Comparison of ENCODE assay signal across 8 cellular contexts in the genomic region with DNA sequence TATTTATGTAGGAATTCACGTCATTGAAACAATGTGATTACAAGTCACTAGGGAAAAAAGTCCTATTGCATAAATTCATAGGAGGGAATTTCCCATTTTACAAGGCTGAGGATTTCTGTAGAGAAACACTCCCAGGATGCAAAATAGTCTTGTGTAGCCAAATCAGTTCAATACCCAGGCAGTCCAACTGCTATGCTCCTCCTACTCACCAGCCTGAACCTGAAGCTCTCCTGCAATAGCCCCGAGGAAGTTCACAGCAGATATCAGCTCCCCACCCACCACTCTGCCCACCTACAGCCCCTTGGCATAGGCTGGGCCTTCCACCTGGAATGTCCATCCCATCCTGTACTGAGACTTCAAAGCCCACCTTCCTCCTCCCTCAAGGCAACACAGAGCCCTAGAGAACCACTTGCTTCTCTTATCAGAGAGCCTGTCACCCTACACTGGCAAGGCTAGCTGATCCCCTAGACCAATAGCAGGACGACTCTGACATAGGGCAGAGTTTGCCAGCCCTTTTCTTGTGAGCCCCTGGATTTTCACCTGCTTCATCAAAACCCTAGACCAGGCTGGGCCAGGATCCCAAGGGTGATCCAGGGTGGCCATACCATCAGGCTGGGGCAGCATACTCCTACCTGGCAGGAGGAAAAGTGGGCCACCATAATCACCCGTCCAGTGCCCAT. TPM values are rescaled to one million over a fixed set of nuclear protein-coding genes. Genes with fewer than 3 reads are reported as not detected.
A peak's percentile ranks its signal among the peaks of the same experiment; 100 is the strongest.
DNase-seq lines count a peak whose midpoint lies in the region; ATAC-seq and TF ChIP-seq lines count a peak whose summit lies in the region.

No MANE protein-coding gene starts in this region.

- peak overlapping the region; percentile 82 for H3K9ac ChIP-seq in DND-41 (ENCODE audit: low read depth, low read length)

- peak in 1 of 2 donors; percentile 25 for TF ChIP-seq EP300 in tibial nerve (IDR thresholded peaks at IDR 0.05)

- no peaks in the 10 kb centered on the region for H3K27me3 ChIP-seq in DND-41 (ENCODE audit: insufficient read depth, low read length, poor library complexity)
- H3K27me3 ChIP-seq in left lung = no peaks in the 10 kb centered on the region
- no peaks in the 10 kb centered on the region for H3K27me3 ChIP-seq in tibial nerve

- H3K4me1 ChIP-seq in DND-41 (ENCODE audit: insufficient read depth, low read length) (peaks cover 50% of the 10 kb centered on the region), left lung (peaks cover 12 to 58% of the 10 kb centered on the region in 2 donors), tibial nerve (peaks cover 0 to 38% (median 15%) of the 10 kb centered on the region in 4 donors)

- DNase-seq in DND-41 (no peak), HuH-7 (ENCODE audit: low spot score) (peak; percentile 20), astrocyte of the hippocampus (ENCODE audit: low read depth, low spot score) (peak; percentile 40), left lung (no peak), tibial nerve (ENCODE audit: low spot score in 2 of 2) (no peak), sciatic nerve (ENCODE audit: low spot score) (no peak), ACHN (no peak)

- H3K36me3 ChIP-seq in DND-41 (ENCODE audit: insufficient read depth, low read length) = peaks cover 42% of the 10 kb centered on the region
- peaks cover 0 to 13% of the 10 kb centered on the region in 2 donors for H3K36me3 ChIP-seq in left lung
- H3K36me3 ChIP-seq in tibial nerve = peaks cover 0 to 18% (median 0%) of the 10 kb centered on the region in 3 donors

- H3K4me3 ChIP-seq in DND-41 (ENCODE audit: low read depth in 1 of 2, low read length in 2 of 2) (peak overlapping the region; percentile 67 to 93; a peak in 3 of 4 replicates), left lung (peak overlapping the region; percentile 97 to 98), tibial nerve (peak overlapping the region; percentile 69 to 91 (median 76))

- intact Hi-C loops in left lung (cut with DNase I) (no loop called here), sciatic nerve (cut with DNase I) (no loop called here)

- peaks cover 22% of the 10 kb centered on the region; the same call in 1 of the 2 replicates for H4K20me1 ChIP-seq in DND-41 (ENCODE audit: insufficient read depth, low read length)

- H3K27ac ChIP-seq in DND-41 (ENCODE audit: low read length) (peak overlapping the region; percentile 7; the same call in 1 of the 2 replicates), left lung (peak overlapping the region; percentile 29 to 65), tibial nerve (peak overlapping the region; percentile 74 to 92 (median 84))

- no peak for ATAC-seq in DND-41 (ENCODE audit: insufficient read depth, low read depth)
- ATAC-seq in left lung = peak; percentile 29
- ATAC-seq in HG03521 (IDR thresholded peaks at IDR 0.05; ENCODE audit: unreplicated experiment) = no peak
- ATAC-seq in sciatic nerve = no peak

- in situ Hi-C loops in ACHN (cut with HindIII; ENCODE audit: low pct_ligation_motif_present, low pct_unique_long_range_greater_than_20kb, low sequenced_read_pairs) = no loop called here

- H2AFZ ChIP-seq in DND-41 (ENCODE audit: low read depth, low read length) = no peak overlapping the region

- peak in 1 of 2 donors; percentile 19 for TF ChIP-seq POLR2A in tibial nerve (IDR thresholded peaks at IDR 0.05)

- H3K79me2 ChIP-seq in DND-41 (ENCODE audit: insufficient read depth, low read length) = peaks cover 85% of the 10 kb centered on the region

- H3K9me3 ChIP-seq in DND-41 (ENCODE audit: insufficient read depth, low read length, severe bottlenecking) = no peaks in the 10 kb centered on the region
- H3K9me3 ChIP-seq in left lung = no peaks in the 10 kb centered on the region
- no peaks in the 10 kb centered on the region for H3K9me3 ChIP-seq in tibial nerve

- peak overlapping the region; percentile 91 for H3K4me2 ChIP-seq in DND-41 (ENCODE audit: insufficient read depth, low read length)

- TF ChIP-seq CTCF in DND-41 (IDR thresholded peaks at IDR 0.05; ENCODE audit: borderline replicate concordance, extremely low read depth, low read length, poor library complexity, severe bottlenecking) (no peak), left lung (IDR thresholded peaks at IDR 0.05) (no peak), tibial nerve (IDR thresholded peaks at IDR 0.05) (no peak)

- WGBS in tibial nerve, 2 donors = 37 to 41% methylated on average over 4 of the region's 4 CpGs

RNA-seq across cellular contexts. Expression of gene LSS, which starts 1.5 kb away (rescaled TPM):
- 100 to 1,000 TPM in 1 of 2 donors, 10 to 100 TPM in 1; 80.7 to 184 TPM for total RNA-seq in left lung
- total RNA-seq in tibial nerve = 100 to 1,000 TPM in 1 of 4 donors, 10 to 100 TPM in 3; 69.3 to 132 (median 80.6) TPM
- total RNA-seq in sciatic nerve = 111 TPM

RNA-seq across cellular contexts. Expression of gene SPATC1L, which starts 42.8 kb away (rescaled TPM):
- total RNA-seq in left lung (10 to 100 TPM in 1 of 2 donors, 1 to 10 TPM in 1; 5.0 to 10.3 TPM), tibial nerve (10 to 100 TPM in 1 of 4 donors, 1 to 10 TPM in 3; 4.5 to 12.9 (median 8.0) TPM), sciatic nerve (9.9 TPM)

RNA-seq across cellular contexts. Expression of gene MCM3AP, which starts 58.4 kb away (rescaled TPM):
- 10 to 100 TPM; 77.4 to 91.5 TPM for total RNA-seq in left lung
- 100 to 1,000 TPM; 112 to 180 (median 146) TPM for total RNA-seq in tibial nerve
- total RNA-seq in sciatic nerve = 103 TPM

RNA-seq across cellular contexts. Expression of gene YBEY, which starts 59.1 kb away (rescaled TPM):
- total RNA-seq in left lung (10 to 100 TPM in 1 of 2 donors, 1 to 10 TPM in 1; 6.1 to 12.6 TPM), tibial nerve (10 to 100 TPM in 3 of 4 donors, 1 to 10 TPM in 1; 6.7 to 20.1 (median 15.5) TPM), sciatic nerve (12.7 TPM)

Comparison
In these comparisons a context has a peak if more than half of its experiments do, and no peak if none do; other contexts are left out.
1. DNase-seq: peak in HuH-7 (single experiment) and astrocyte of the hippocampus (single experiment); none in DND-41 (single experiment), left lung (0 of 2), tibial nerve (0 of 2), sciatic nerve (single experiment) and ACHN (single experiment).
2. H3K27ac ChIP-seq: peak in every context shown above with its lines; median percentile 84 in tibial nerve; 47 in left lung; 7 in DND-41.
3. Peak in every context shown above with its lines, with median percentiles within 50 percentile points of each other: H3K4me3 ChIP-seq.